Comparison of ENCODE assay signal across 16 cellular contexts in genomic region chr14:58733451-58734208, GRCh38.
DNase-seq lines count a peak whose midpoint lies in the region; ATAC-seq and TF ChIP-seq lines count a peak whose summit lies in the region.
"Had no signal": no experiment of that assay in that cellular context is flagged by ENCODE, and none has a peak within 500 bp of the region (broad histone marks: within the 10 kb centered on the region; RNA-seq: fewer than 3 reads in every experiment).

No MANE protein-coding gene starts in this region.

- TF ChIP-seq CTCF in fibroblast of mammary gland (conservative IDR thresholded peaks at IDR 0.05; ENCODE audit: control insufficient read depth, insufficient read depth, low read depth, low read length) (no peak), SK-N-SH (IDR thresholded peaks at IDR 0.05) (no peak), PC-3 (conservative IDR thresholded peaks at IDR 0.05; ENCODE audit: low read depth, low read length) (no peak)

- peak; percentile 12 to 24 for DNase-seq in activated CD4-positive, alpha-beta T cell treated with anti-CD3 and anti-CD28 coated beads, Interleukin-2, amount 50 U/mL, for 48 hours
- no peak for DNase-seq in activated CD4-positive, alpha-beta T cell treated with anti-CD3 and anti-CD28 coated beads for 4 hours
- peak; percentile 31 for DNase-seq in fibroblast of mammary gland (ENCODE audit: low read depth)
- no peak for DNase-seq in substantia nigra (lab: John Stamatoyannopoulos, UW)
- no peak for DNase-seq in SK-N-SH
- no peak for DNase-seq in PC-3
- DNase-seq: activated CD8-positive, alpha-beta T cell treated with anti-CD3 and anti-CD28 coated beads, Interleukin-2, amount 10 ng/mL, durations not matched to agents 7 days and 5 days; colonic mucosa; immature natural killer cell; KG1; NCI-H1105; SIG-M5; testis had no signal

- no peaks in the 10 kb centered on the region for H3K36me3 ChIP-seq in SK-N-SH (replicated peaks in 1 of 2; ENCODE audit: control insufficient read depth in 1 of 2, insufficient read depth in 2 of 2, low read length in 1 of 2)
- H3K36me3 ChIP-seq in PC-3 (ENCODE audit: low read depth, low read length): no peaks in the 10 kb centered on the region
- H3K36me3 ChIP-seq: colonic mucosa had no signal

- H3K9ac ChIP-seq in SK-N-SH (no peak overlapping the region), PC-3 (ENCODE audit: low read length) (no peak overlapping the region)

- no peak overlapping the region for H3K27ac ChIP-seq in substantia nigra (ENCODE audit: low read depth, low read length, poor library complexity, severe bottlenecking)
- 0 out of 4 replicates have a peak overlapping the region, but pooled peaks of 1 of the 2 experiments have one; percentile 99 for H3K27ac ChIP-seq in SK-N-SH (ENCODE audit: low read depth in 2 of 2, low read length in 1 of 2)
- H3K27ac ChIP-seq in PC-3 (ENCODE audit: low read length): no peak overlapping the region
- H3K27ac ChIP-seq: A549, colonic mucosa, testis had no signal

- H3K27me3 ChIP-seq in SK-N-SH (ENCODE audit: insufficient read depth): no peaks in the 10 kb centered on the region
- no peaks in the 10 kb centered on the region for H3K27me3 ChIP-seq in PC-3 (ENCODE audit: low read length)
- H3K27me3 ChIP-seq: colonic mucosa, testis had no signal

- no peak for TF ChIP-seq EP300 in SK-N-SH (IDR thresholded peaks at IDR 0.05; ENCODE audit: borderline replicate concordance in 1 of 2, low read depth in 1 of 2, low read length in 1 of 2)

- peak; percentile 78 for ATAC-seq in GM19463 (IDR thresholded peaks at IDR 0.05; ENCODE audit: unreplicated experiment)
- peak; percentile 69 for ATAC-seq in HG02885 (IDR thresholded peaks at IDR 0.05; ENCODE audit: poor library complexity, unreplicated experiment)
- ATAC-seq in PC-3: no peak
- ATAC-seq: A549; activated CD8-positive, alpha-beta T cell treated with anti-CD3 and anti-CD28 coated beads, Interleukin-2, amount 10 ng/mL, durations not matched to agents 7 days and 5 days had no signal

- intact Hi-C loops in PC-3 (cut with micrococcal nuclease): loop anchor here (5.0 to 10.0 kb wide), 2 partner anchors 181 to 1444 kb away; no protein-coding TSS in a partner anchor

- no peak overlapping the region for H2AFZ ChIP-seq in SK-N-SH (ENCODE audit: low read depth)
- H2AFZ ChIP-seq in PC-3 (ENCODE audit: low read length): no peak overlapping the region

- H3K79me2 ChIP-seq in SK-N-SH (ENCODE audit: insufficient read depth) (no peaks in the 10 kb centered on the region), PC-3 (ENCODE audit: low read length) (no peaks in the 10 kb centered on the region)

- no peak for TF ChIP-seq RAD21 in SK-N-SH (IDR thresholded peaks at IDR 0.05; ENCODE audit: low read length)

- no peaks in the 10 kb centered on the region for H3K9me3 ChIP-seq in SK-N-SH
- no peaks in the 10 kb centered on the region for H3K9me3 ChIP-seq in PC-3 (ENCODE audit: low read length)
- H3K9me3 ChIP-seq: A549, colonic mucosa, testis had no signal

- no TSS peak for BruUV-seq in PC-3 (replicated peaks; lab: Mats Ljungman, UMichigan)

- 52% methylated on average over 1 of the region's 1 CpG for WGBS in SK-N-SH (ENCODE audit: low lambda C conversion rate)

- H4K20me1 ChIP-seq in SK-N-SH (ENCODE audit: insufficient read depth) (no peaks in the 10 kb centered on the region), PC-3 (ENCODE audit: low read length) (no peaks in the 10 kb centered on the region)

- H3F3A ChIP-seq in SK-N-SH (replicated peaks; ENCODE audit: insufficient read depth) (peaks cover 33% of the 10 kb centered on the region), PC-3 (ENCODE audit: low read length, unreplicated experiment) (peaks cover 28% of the 10 kb centered on the region)

- CTCF ChIA-PET in SK-N-SH (lab: Yijun Ruan, JAX) (interaction anchor here (3.2 kb wide), 1 partner anchor 232 kb away, joined by 9 read pairs; no protein-coding TSS in a partner anchor), PC-3 (lab: Charles Lee) (no interaction called here)

- POLR2A ChIA-PET in SK-N-SH (lab: Yijun Ruan, JAX): no interaction called here
- POLR2A ChIA-PET in PC-3 (lab: Charles Lee; ENCODE audit: unreplicated experiment): interaction anchor here (0.6 kb wide), 1 partner anchor 1439 kb away, joined by 3 read pairs; no protein-coding TSS in a partner anchor

- no peak overlapping the region for H3K4me2 ChIP-seq in SK-N-SH
- H3K4me2 ChIP-seq in PC-3 (ENCODE audit: low read length): no peak overlapping the region
- H3K4me2 ChIP-seq: A549 had no signal

- H3K4me3 ChIP-seq in fibroblast of mammary gland (ENCODE audit: control insufficient read depth, low read depth, low read length): no peak overlapping the region
- H3K4me3 ChIP-seq in SK-N-SH (ENCODE audit: low read depth in 2 of 2, low read length in 1 of 2): no peak overlapping the region
- no peak overlapping the region for H3K4me3 ChIP-seq in PC-3 (ENCODE audit: low read length)
- H3K4me3 ChIP-seq: A549, colonic mucosa, testis had no signal

- H3K9me2 ChIP-seq in SK-N-SH (no peaks in the 10 kb centered on the region), PC-3 (replicated peaks; ENCODE audit: low read length) (0 out of 2 replicates have a peak, but pooled peaks cover 4% of the 10 kb centered on the region)

- H3K4me1 ChIP-seq in SK-N-SH (ENCODE audit: control insufficient read depth in 1 of 2, insufficient read depth in 2 of 2, low read depth in 1 of 2, low read length in 1 of 2) (peaks cover 0 to 23% of the 10 kb centered on the region in 2 experiments; a peak in 2 of 4 replicates), PC-3 (ENCODE audit: insufficient read depth, low read length) (peaks cover 44% of the 10 kb centered on the region)
- H3K4me1 ChIP-seq: colonic mucosa, testis had no signal

TF ChIP-seq in SK-N-SH, 30 proteins besides CTCF, POLR2A, EP300 and RAD21:
- TF ChIP-seq FOSL2 (IDR thresholded peaks at IDR 0.05; ENCODE audit: borderline replicate concordance, low read depth): no peak
- no peak for TF ChIP-seq PBX3 (IDR thresholded peaks at IDR 0.05)
- no peak for TF ChIP-seq MAX (IDR thresholded peaks at IDR 0.05; ENCODE audit: low read depth)
- TF ChIP-seq ELF1 (IDR thresholded peaks at IDR 0.05): no peak
- no peak for TF ChIP-seq RXRA (IDR thresholded peaks at IDR 0.05; ENCODE audit: borderline replicate concordance, low read depth)
- TF ChIP-seq TAF1 (IDR thresholded peaks at IDR 0.05; ENCODE audit: borderline replicate concordance, low read depth, low read length): no peak
- TF ChIP-seq IRF3 (IDR thresholded peaks at IDR 0.05; ENCODE audit: low read depth, low read length): no peak
- TF ChIP-seq USF1 (IDR thresholded peaks at IDR 0.05; ENCODE audit: borderline replicate concordance, low read depth): no peak
- TF ChIP-seq EZH2phosphoT487 (IDR thresholded peaks at IDR 0.05; ENCODE audit: borderline replicate concordance, low read depth): no peak
- no peak for TF ChIP-seq JUND (IDR thresholded peaks at IDR 0.05)
- TF ChIP-seq NFIC (IDR thresholded peaks at IDR 0.05; ENCODE audit: borderline replicate concordance): no peak
- no peak for TF ChIP-seq SMC3 (IDR thresholded peaks at IDR 0.05; ENCODE audit: low read depth, low read length)
- TF ChIP-seq NRF1 (IDR thresholded peaks at IDR 0.05; ENCODE audit: low read depth, low read length): no peak
- no peak for TF ChIP-seq YY1 (IDR thresholded peaks at IDR 0.05; ENCODE audit: low read depth)
- no peak for TF ChIP-seq POLR2AphosphoS5 (IDR thresholded peaks at IDR 0.05; ENCODE audit: low read depth, low read length)

Comparison
In these comparisons a context has a peak if more than half of its experiments do, and no peak if none do; other contexts are left out.
1. DNase-seq: peak in activated CD4-positive, alpha-beta T cell treated with anti-CD3 and anti-CD28 coated beads, Interleukin-2, amount 50 U/mL, for 48 hours (2 of 2) and fibroblast of mammary gland (single experiment); none in activated CD4-positive, alpha-beta T cell treated with anti-CD3 and anti-CD28 coated beads for 4 hours (0 of 2), substantia nigra (0 of 49), SK-N-SH (single experiment) and PC-3 (single experiment).